28 cellular contexts compared by ENCODE assay signal in the genomic region with DNA sequence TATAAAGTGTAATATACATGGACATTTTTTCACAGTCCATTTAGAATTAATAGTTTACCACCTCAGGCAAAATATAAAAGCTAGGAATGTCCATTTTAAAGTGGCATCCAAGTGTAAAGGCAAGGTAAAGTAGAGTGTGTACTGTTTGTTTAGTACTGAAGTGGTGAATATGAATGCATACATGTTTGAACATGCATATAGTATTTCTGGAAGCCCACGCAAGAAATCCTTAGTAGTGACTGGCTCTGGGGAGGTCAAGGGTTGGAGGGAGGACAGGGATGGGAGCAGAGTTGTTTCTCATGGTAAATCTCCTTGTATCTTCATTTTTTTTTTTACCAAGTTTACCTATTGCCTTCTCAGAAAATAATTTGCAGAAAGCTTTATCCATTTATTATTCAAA.
DNase-seq lines count a peak whose midpoint lies in the region; FAIRE-seq and TF ChIP-seq lines count a peak whose summit lies in the region.
"Had no signal": no experiment of that assay in that cellular context is flagged by ENCODE, and none has a peak within 500 bp of the region (broad histone marks: within the 10 kb centered on the region; RNA-seq: fewer than 3 reads in every experiment).

No MANE protein-coding gene starts in this region.

- peak; percentile 10 for DNase-seq in NCI-H1105 treated with DMSO at 0.1 percent for 48 hours (lab: John Stamatoyannopoulos, UW)
- DNase-seq in NCI-H1105 (lab: John Stamatoyannopoulos, UW): no peak
- peak; percentile 51 for DNase-seq in DMS53 treated with DMSO at 0.1 percent for 48 hours (lab: John Stamatoyannopoulos, UW; ENCODE audit: unreplicated experiment)
- peak; percentile 57 for DNase-seq in NCI-H510A treated with DMSO at 0.1 percent for 48 hours (lab: John Stamatoyannopoulos, UW)
- DNase-seq in bronchial epithelial cell (ENCODE audit: low read depth): peak; percentile 87
- no peak for DNase-seq in T-helper 1 cell
- no peak for DNase-seq in T-helper 9 cell
- no peak for DNase-seq in HK-2 (ENCODE audit: unreplicated experiment)
- DNase-seq: ACHN; BE2C; Calu3; CD8-positive, alpha-beta memory T cell; DMS153; EL; GDM1; GOT3; HFFc6; IMR-90; KG1; MG63; NCI-H1417 treated with DMSO at 0.1 percent for 48 hours; NCI-H1694 treated with DMSO at 0.1 percent for 48 hours; NCI-H748 treated with DMSO at 0.1 percent for 48 hours; NK-92 treated with Interleukin-12 subunit alpha and Interleukin-12 subunit beta, amount 100 ng/mL, for 24 hours; PC-3; SHP77 treated with DMSO at 0.1 percent for 48 hours had no signal

- FAIRE-seq in bronchial epithelial cell (lab: Jason Lieb, UNC): no peak
- FAIRE-seq: GM12878 had no signal

- no peak overlapping the region for H3K4me3 ChIP-seq in bronchial epithelial cell (ENCODE audit: low read depth, low read length)
- H3K4me3 ChIP-seq: GM12878, HAP-1, MG63 had no signal

- H3K36me3 ChIP-seq in bronchial epithelial cell (ENCODE audit: control insufficient read depth, insufficient read depth, low read length): no peaks in the 10 kb centered on the region
- H3K36me3 ChIP-seq: BE2C, HAP-1, MG63 had no signal

- TF ChIP-seq CTCF in bronchial epithelial cell (IDR thresholded peaks at IDR 0.05; ENCODE audit: insufficient read depth, low read length, severe bottlenecking): no peak

- H3K27me3 ChIP-seq in bronchial epithelial cell (ENCODE audit: control insufficient read depth, insufficient read depth, low read length): no peaks in the 10 kb centered on the region
- H3K27me3 ChIP-seq: BE2C, MG63 had no signal

Comparison
In these comparisons a context has a peak if more than half of its experiments do, and no peak if none do; other contexts are left out.
1. DNase-seq: peak in NCI-H1105 treated with DMSO at 0.1 percent for 48 hours (single experiment), DMS53 treated with DMSO at 0.1 percent for 48 hours (single experiment), NCI-H510A treated with DMSO at 0.1 percent for 48 hours (single experiment) and bronchial epithelial cell (single experiment); none in NCI-H1105 (single experiment), T-helper 1 cell (0 of 5), T-helper 9 cell (single experiment) and HK-2 (single experiment).